Comparison of ENCODE assay signal across 8 cellular contexts in the genomic region with DNA sequence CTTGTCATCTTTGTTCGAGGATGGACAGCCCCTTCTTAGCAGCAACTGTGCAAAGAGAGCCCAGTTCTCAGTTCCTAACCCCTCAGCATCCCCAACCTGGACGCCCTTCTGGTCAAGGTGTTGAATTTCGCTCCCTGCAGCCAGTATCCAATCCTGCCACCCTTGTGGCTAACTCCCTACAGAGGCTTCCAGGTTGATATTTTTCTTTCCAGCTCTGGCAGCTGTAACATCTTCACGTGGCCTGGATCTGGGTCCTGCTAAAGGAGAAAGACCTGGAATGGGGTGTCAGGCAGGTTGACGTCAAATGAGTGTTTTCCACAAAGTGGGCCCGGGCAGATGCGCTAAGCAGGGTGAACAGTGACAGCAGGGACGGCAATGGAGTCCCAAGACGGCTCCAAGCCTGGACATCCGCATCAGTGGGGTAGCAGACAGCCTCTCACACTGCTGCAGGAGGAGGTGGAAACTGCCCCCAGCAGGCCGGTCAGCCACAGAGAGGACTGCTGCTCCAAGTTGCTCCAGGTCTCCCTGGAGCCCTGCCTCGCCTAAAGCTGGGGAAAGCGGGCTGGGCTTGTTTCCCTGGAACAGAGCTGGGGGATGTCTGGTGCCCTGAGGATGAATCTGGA. TPM values are rescaled to one million over a fixed set of nuclear protein-coding genes. Genes with fewer than 3 reads are reported as not detected.
DNase-seq lines count a peak whose midpoint lies in the region; ATAC-seq, FAIRE-seq and TF ChIP-seq lines count a peak whose summit lies in the region.

No MANE protein-coding gene starts in this region.

- FAIRE-seq in D721Med (lab: Jason Lieb, UNC), result no peak

- intact Hi-C loops in sigmoid colon (cut with DNase I), result loop anchor here (2.0 to 10.0 kb wide), 6 partner anchors 56 to 812 kb away; partner anchors contain the start of genes ARFGAP1, CABLES2, SAMD10 and SLC17A9

- H3K4me1 ChIP-seq in SJCRH30 (peaks cover 21% of the 10 kb centered on the region), sigmoid colon (peaks cover 0 to 42% (median 36%) of the 10 kb centered on the region in 4 donors)

- ATAC-seq in HG02610 (IDR thresholded peaks at IDR 0.05; ENCODE audit: unreplicated experiment), result no peak

- H3K27me3 ChIP-seq in SJCRH30, result peaks cover 18% of the 10 kb centered on the region
- no peaks in the 10 kb centered on the region for H3K27me3 ChIP-seq in sigmoid colon

- H3K36me3 ChIP-seq in SJCRH30, result peaks cover 30% of the 10 kb centered on the region
- peaks cover 13 to 27% (median 15%) of the 10 kb centered on the region in 4 donors for H3K36me3 ChIP-seq in sigmoid colon

- H3K4me3 ChIP-seq in GM12865 (ENCODE audit: low read depth, low read length) (peak overlapping the region; percentile 83), SJCRH30 (peak overlapping the region; percentile 94), fibroblast of mammary gland (ENCODE audit: control insufficient read depth, low read depth, low read length) (peak overlapping the region; percentile 44), sigmoid colon (peak overlapping the region; percentile 65 to 94 (median 92))

- no peak for TF ChIP-seq EP300 in sigmoid colon (IDR thresholded peaks at IDR 0.05)

- no peak for TF ChIP-seq POLR2A in sigmoid colon (IDR thresholded peaks at IDR 0.05)

- 82 to 86% methylated on average over 13 of the region's 13 CpGs for WGBS in sigmoid colon, 2 donors

- DNase-seq in GM12865 (ENCODE audit: low read depth), result no peak
- DNase-seq in SJCRH30, result peak in 1 of 2 experiments; percentile 44
- no peak for DNase-seq in fibroblast of mammary gland (ENCODE audit: low read depth)
- DNase-seq in sigmoid colon, result no peak
- DNase-seq in NCI-H226, result no peak
- DNase-seq in D721Med (ENCODE audit: insufficient read length, low spot score), result no peak
- DNase-seq in NCI-H1694 treated with DMSO at 0.1 percent for 48 hours (lab: John Stamatoyannopoulos, UW), result no peak

- no peak for TF ChIP-seq CTCF in GM12865 (IDR thresholded peaks at IDR 0.05; ENCODE audit: insufficient read depth, low read depth, low read length, missing control alignments)
- TF ChIP-seq CTCF in fibroblast of mammary gland (conservative IDR thresholded peaks at IDR 0.05; ENCODE audit: control insufficient read depth, insufficient read depth, low read depth, low read length), result no peak
- TF ChIP-seq CTCF in sigmoid colon (IDR thresholded peaks at IDR 0.05), result no peak
- TF ChIP-seq CTCF in D721Med (IDR thresholded peaks at IDR 0.05; ENCODE audit: insufficient read depth, missing control alignments), result no peak

- no peak overlapping the region for H3K27ac ChIP-seq in SJCRH30
- H3K27ac ChIP-seq in sigmoid colon, result peak overlapping the region; percentile 78 to 84 (median 82)

- H3K9me3 ChIP-seq in SJCRH30 (replicated peaks) (no peaks in the 10 kb centered on the region), sigmoid colon (no peaks in the 10 kb centered on the region)

RNA-seq across cellular contexts. Expression of gene YTHDF1, which starts 1.0 kb away (rescaled TPM):
- 83.2 and 84.4 TPM in 2 replicates for total RNA-seq in SJCRH30 (2014; rRNA removed; shearing (Covaris generic))
- 10 to 100 TPM; 20.2 to 25.0 (median 23.4) TPM for total RNA-seq in sigmoid colon
- 10 to 100 TPM; 15.3 to 22.5 (median 16.2) TPM for polyA plus RNA-seq in sigmoid colon

RNA-seq across cellular contexts. Expression of gene BIRC7, which starts 18.7 kb away (rescaled TPM):
- total RNA-seq in SJCRH30 (2014; rRNA removed; shearing (Covaris generic)), result 0.10 TPM in 1 of 2 replicates, not detected in the other
- 1 to 10 TPM in 1 of 4 donors, under 1 TPM in 1, not detected in 2; 0.71 to 1.2 TPM for total RNA-seq in sigmoid colon
- polyA plus RNA-seq in sigmoid colon, result under 1 TPM in 2 of 3 donors, not detected in 1; 0.15 to 0.60 TPM

RNA-seq across cellular contexts. Expression of gene NKAIN4, which starts 37.3 kb away (rescaled TPM):
- total RNA-seq in SJCRH30 (2014; rRNA removed; shearing (Covaris generic)), result 15.5 and 16.4 TPM in 2 replicates
- total RNA-seq in sigmoid colon, result 1 to 10 TPM in 2 of 4 donors, under 1 TPM in 2; 0.33 to 4.4 (median 2.3) TPM
- under 1 TPM in 1 of 3 donors, not detected in 2; 0.73 TPM for polyA plus RNA-seq in sigmoid colon

RNA-seq across cellular contexts. Expression of gene ARFGAP1, which starts 55.7 kb away (rescaled TPM):
- 72.5 and 96.8 TPM in 2 replicates for total RNA-seq in SJCRH30 (2014; rRNA removed; shearing (Covaris generic))
- total RNA-seq in sigmoid colon, result 10 to 100 TPM; 20.3 to 53.7 (median 34.4) TPM
- 100 to 1,000 TPM in 1 of 3 donors, 10 to 100 TPM in 2; 19.8 to 109 (median 24.3) TPM for polyA plus RNA-seq in sigmoid colon

Comparison
In these comparisons a context has a peak if more than half of its experiments do, and no peak if none do; other contexts are left out.
1. H3K4me3 ChIP-seq: peak in every context shown above with its lines; median percentile 94 in SJCRH30; 92 in sigmoid colon; 83 in GM12865; 44 in fibroblast of mammary gland.